9 cellular contexts compared by ENCODE assay signal in genomic region chr1:159071970-159072582, GRCh38. TPM values are rescaled to one million over a fixed set of nuclear protein-coding genes. Genes with fewer than 3 reads are reported as not detected.
DNase-seq lines count a peak whose midpoint lies in the region; ATAC-seq and TF ChIP-seq lines count a peak whose summit lies in the region.
"Had no signal": no experiment of that assay in that cellular context is flagged by ENCODE, and none has a peak within 500 bp of the region (broad histone marks: within the 10 kb centered on the region; RNA-seq: fewer than 3 reads in every experiment).

No MANE protein-coding gene starts in this region.

- no peaks in the 10 kb centered on the region for H3F3A ChIP-seq in neural progenitor cell (ENCODE audit: low read depth)

- H3K27me3 Mint-ChIP-seq in T-helper 17 cell, result no peaks in the 10 kb centered on the region
- peaks cover 7% of the 10 kb centered on the region for H3K27me3 Mint-ChIP-seq in neural progenitor cell (ENCODE audit: insufficient read depth, low read depth)

- DNase-seq in NCI-H510A treated with DMSO at 0.1 percent for 48 hours (lab: John Stamatoyannopoulos, UW) (peak; percentile 68), NCI-H510A (lab: John Stamatoyannopoulos, UW) (no peak), NCI-H1105 treated with DMSO at 0.1 percent for 48 hours (lab: John Stamatoyannopoulos, UW) (peak; percentile 76), T-helper 17 cell (no peak), fibroblast of peridontal ligament (ENCODE audit: extremely low read depth) (peak; percentile 90), neural progenitor cell (ENCODE audit: low spot score) (peak; percentile 70), MG63 (no peak)

- H3K9me3 ChIP-seq in T-helper 17 cell (ENCODE audit: control insufficient read depth, low read length, poor library complexity, severe bottlenecking), result no peaks in the 10 kb centered on the region
- H3K9me3 ChIP-seq in neural progenitor cell (ENCODE audit: low read depth), result no peaks in the 10 kb centered on the region
- H3K9me3 ChIP-seq in MG63, result no peaks in the 10 kb centered on the region
- H3K9me3 ChIP-seq: BLaER1 treated with 17β-estradiol and CSF1 and Interleukin-3, amounts not matched to agents 10 nM and 100 nM had no signal

- H2AFZ ChIP-seq in neural progenitor cell (replicated peaks), result no peak overlapping the region

- H3K9me3 Mint-ChIP-seq in neural progenitor cell, result no peaks in the 10 kb centered on the region

- no peak overlapping the region for H3K4me2 ChIP-seq in neural progenitor cell

- ATAC-seq in T-helper 17 cell (no peak), GM18868 (IDR thresholded peaks at IDR 0.05; ENCODE audit: unreplicated experiment) (no peak)

- no peak overlapping the region for H3K9ac ChIP-seq in neural progenitor cell
- H3K9ac ChIP-seq: BLaER1 treated with 17β-estradiol and CSF1 and Interleukin-3, amounts not matched to agents 10 nM and 100 nM had no signal

- peak; percentile 78 for TF ChIP-seq CTCF in neural progenitor cell (IDR thresholded peaks at IDR 0.05)

- H3K36me3 Mint-ChIP-seq in T-helper 17 cell (ENCODE audit: low read depth) (peaks cover 5% of the 10 kb centered on the region), neural progenitor cell (no peaks in the 10 kb centered on the region)

- H3K4me1 ChIP-seq in neural progenitor cell, result no peaks in the 10 kb centered on the region

- H3K36me3 ChIP-seq in neural progenitor cell, result no peaks in the 10 kb centered on the region
- no peaks in the 10 kb centered on the region for H3K36me3 ChIP-seq in MG63
- H3K36me3 ChIP-seq: BLaER1 treated with 17β-estradiol and CSF1 and Interleukin-3, amounts not matched to agents 10 nM and 100 nM had no signal

- peak overlapping the region; percentile 82 for H3K27ac Mint-ChIP-seq in T-helper 17 cell
- H3K27ac Mint-ChIP-seq in neural progenitor cell, result no peak overlapping the region

- peaks cover 35% of the 10 kb centered on the region for H3K4me1 Mint-ChIP-seq in T-helper 17 cell
- H3K4me1 Mint-ChIP-seq in neural progenitor cell, result peaks cover 3% of the 10 kb centered on the region

- H3K4me3 Mint-ChIP-seq in T-helper 17 cell (no peak overlapping the region), neural progenitor cell (no peak overlapping the region)

- no peak overlapping the region for H3K4me3 ChIP-seq in neural progenitor cell
- no peak overlapping the region for H3K4me3 ChIP-seq in MG63
- H3K4me3 ChIP-seq: BLaER1 treated with 17β-estradiol and CSF1 and Interleukin-3, amounts not matched to agents 10 nM and 100 nM had no signal

- no peaks in the 10 kb centered on the region for H4K20me1 ChIP-seq in neural progenitor cell (ENCODE audit: low read depth)
- H4K20me1 ChIP-seq: BLaER1 treated with 17β-estradiol and CSF1 and Interleukin-3, amounts not matched to agents 10 nM and 100 nM had no signal

- no peak overlapping the region for H3K27ac ChIP-seq in neural progenitor cell

- H3K79me2 ChIP-seq in neural progenitor cell (ENCODE audit: low read depth), result no peaks in the 10 kb centered on the region

- H3K27me3 ChIP-seq in neural progenitor cell (no peaks in the 10 kb centered on the region), MG63 (no peaks in the 10 kb centered on the region; the same call in 1 of the 2 replicates)
- H3K27me3 ChIP-seq: BLaER1 treated with 17β-estradiol and CSF1 and Interleukin-3, amounts not matched to agents 10 nM and 100 nM had no signal

RNA-seq across cellular contexts. Expression of gene AIM2, which starts 4.5 kb away (rescaled TPM):
- total RNA-seq in T-helper 17 cell, result 1 to 10 TPM; 3.4 to 6.0 TPM
- 2.9 and 3.4 TPM in 2 replicates for total RNA-seq in neural progenitor cell (ENCODE audit: low replicate concordance)
- not detected in 2 replicates for total RNA-seq in MG63 (2014; rRNA removed; shearing (Covaris generic); ENCODE audit: low replicate concordance)

Comparison
In these comparisons a context has a peak if more than half of its experiments do, and no peak if none do; other contexts are left out.
1. DNase-seq: peak in NCI-H510A treated with DMSO at 0.1 percent for 48 hours (single experiment), NCI-H1105 treated with DMSO at 0.1 percent for 48 hours (single experiment), fibroblast of peridontal ligament (single experiment) and neural progenitor cell (single experiment); none in NCI-H510A (single experiment), T-helper 17 cell (0 of 3) and MG63 (single experiment).